Comparison of ENCODE assay signal across 24 cellular contexts in genomic region chrX:150770623-150771022, GRCh38.
DNase-seq lines count a peak whose midpoint lies in the region; ATAC-seq, FAIRE-seq and TF ChIP-seq lines count a peak whose summit lies in the region.
"Had no signal": no experiment of that assay in that cellular context is flagged by ENCODE, and none has a peak within 500 bp of the region (broad histone marks: within the 10 kb centered on the region; RNA-seq: fewer than 3 reads in every experiment).

No MANE protein-coding gene starts in this region.

- H3K4me3 ChIP-seq in endodermal cell (ENCODE audit: low read length), result no peak overlapping the region
- no peak overlapping the region for H3K4me3 ChIP-seq in naive thymus-derived CD4-positive, alpha-beta T cell (ENCODE audit: low read length)
- H3K4me3 ChIP-seq: BLaER1, GM23338 had no signal

- H3K36me3 Mint-ChIP-seq in endodermal cell (ENCODE audit: low read depth), result peaks cover 43% of the 10 kb centered on the region
- peaks cover 0 to 9% (median 0%) of the 10 kb centered on the region in 5 donors for H3K36me3 Mint-ChIP-seq in naive thymus-derived CD4-positive, alpha-beta T cell

- no peak for FAIRE-seq in RCC 7860 (lab: Jason Lieb, UNC)
- FAIRE-seq: GM12892, GM18507, H54 had no signal

- TF ChIP-seq CTCF in endodermal cell (conservative IDR thresholded peaks at IDR 0.05), result no peak

- no peaks in the 10 kb centered on the region for H3K27me3 Mint-ChIP-seq in endodermal cell (ENCODE audit: insufficient read depth)
- no peaks in the 10 kb centered on the region for H3K27me3 Mint-ChIP-seq in naive thymus-derived CD4-positive, alpha-beta T cell

- peaks cover 4% of the 10 kb centered on the region for H3K9me3 Mint-ChIP-seq in endodermal cell
- peaks cover 0 to 3% (median 0%) of the 10 kb centered on the region in 11 donors for H3K9me3 Mint-ChIP-seq in naive thymus-derived CD4-positive, alpha-beta T cell
- H3K9me3 Mint-ChIP-seq: CD8-positive, alpha-beta T cell; GM23338; HFFc6 had no signal

- no peaks in the 10 kb centered on the region for H3K9me3 ChIP-seq in endodermal cell (ENCODE audit: control insufficient read depth, low read length)
- H3K9me3 ChIP-seq in naive thymus-derived CD4-positive, alpha-beta T cell (ENCODE audit: control insufficient read depth in 2 of 3, low read length in 3 of 3), result no peaks in the 10 kb centered on the region
- H3K9me3 ChIP-seq: BLaER1 had no signal

- H3K27me3 ChIP-seq in endodermal cell (ENCODE audit: control insufficient read depth, insufficient read depth, low read length, poor library complexity, severe bottlenecking), result no peaks in the 10 kb centered on the region
- no peaks in the 10 kb centered on the region for H3K27me3 ChIP-seq in naive thymus-derived CD4-positive, alpha-beta T cell (ENCODE audit: control insufficient read depth in 2 of 2, insufficient read depth in 2 of 2, low read length in 2 of 2)

- no peak overlapping the region for H3K27ac Mint-ChIP-seq in endodermal cell
- H3K27ac Mint-ChIP-seq in naive thymus-derived CD4-positive, alpha-beta T cell, result no peak overlapping the region
- H3K27ac Mint-ChIP-seq: CD8-positive, alpha-beta T cell; GM23338; HFFc6 had no signal

- H3K36me3 ChIP-seq in endodermal cell (ENCODE audit: control insufficient read depth, insufficient read depth, low read length), result no peaks in the 10 kb centered on the region
- H3K36me3 ChIP-seq in naive thymus-derived CD4-positive, alpha-beta T cell (ENCODE audit: control insufficient read depth in 2 of 3, insufficient read depth in 3 of 3, low read length in 3 of 3), result no peaks in the 10 kb centered on the region

- H3K4me1 ChIP-seq in endodermal cell (ENCODE audit: control insufficient read depth, insufficient read depth, low read length), result no peaks in the 10 kb centered on the region
- no peaks in the 10 kb centered on the region for H3K4me1 ChIP-seq in naive thymus-derived CD4-positive, alpha-beta T cell (ENCODE audit: control insufficient read depth in 2 of 2, insufficient read depth in 2 of 2, low read length in 2 of 2)

- no peak overlapping the region for H3K27ac ChIP-seq in endodermal cell (ENCODE audit: low read depth, low read length)
- no peak overlapping the region for H3K27ac ChIP-seq in naive thymus-derived CD4-positive, alpha-beta T cell (ENCODE audit: low read depth, low read length)
- H3K27ac ChIP-seq: BLaER1, HL-60 had no signal

- CTCF ChIA-PET in naive thymus-derived CD4-positive, alpha-beta T cell (lab: Charles Lee), result interaction anchor here (2.5 kb wide), 1 partner anchor 312 kb away, joined by 41 read pairs; no protein-coding TSS in a partner anchor

- POLR2A ChIA-PET in naive thymus-derived CD4-positive, alpha-beta T cell (lab: Charles Lee), result no interaction called here

- no peak overlapping the region for H3K4me3 Mint-ChIP-seq in endodermal cell
- no peak overlapping the region for H3K4me3 Mint-ChIP-seq in naive thymus-derived CD4-positive, alpha-beta T cell
- H3K4me3 Mint-ChIP-seq: CD14-positive monocyte; CD8-positive, alpha-beta T cell; GM23338; HFFc6 had no signal

- no peak overlapping the region for H3K9ac ChIP-seq in endodermal cell (ENCODE audit: extremely low read depth, low read length, poor library complexity, severe bottlenecking)
- H3K9ac ChIP-seq: BLaER1 had no signal

- ATAC-seq in naive thymus-derived CD4-positive, alpha-beta T cell, result no peak
- ATAC-seq: CD8-positive, alpha-beta T cell; GM23338; HCT116 had no signal

- H3K4me1 Mint-ChIP-seq in endodermal cell, result peaks cover 7% of the 10 kb centered on the region
- H3K4me1 Mint-ChIP-seq in naive thymus-derived CD4-positive, alpha-beta T cell, result peaks cover 0 to 3% (median 0%) of the 10 kb centered on the region in 7 donors

- intact Hi-C loops in naive thymus-derived CD4-positive, alpha-beta T cell (cut with micrococcal nuclease), result loop anchor here (5.0 to 10.0 kb wide), 3 partner anchors 212 to 232 kb away; partner anchors contain the start of gene HMGB3 (in 2 of the 2)

- 94 to 100% methylated on average over 3 to 16 of the region's 17 CpGs for WGBS in endodermal cell (ENCODE audit: insufficient coverage in 1 of 2, insufficient read length in 1 of 2), 2 experiments

- DNase-seq in NCI-H748 (lab: John Stamatoyannopoulos, UW; ENCODE audit: unreplicated experiment), result peak; percentile 67
- DNase-seq in NCI-H748 treated with DMSO at 0.1 percent for 48 hours (lab: John Stamatoyannopoulos, UW), result no peak
- DNase-seq in ELF-1 (ENCODE audit: low read depth, low spot score), result peak; percentile 59
- peak; percentile 9 for DNase-seq in NCI-H524 treated with DMSO at 0.1 percent for 48 hours (lab: John Stamatoyannopoulos, UW)
- peak; percentile 48 for DNase-seq in endodermal cell
- no peak for DNase-seq in activated naive CD4-positive, alpha-beta T cell treated with Interleukin-2 at 50 U/mL for 16 hours
- DNase-seq in RCC 7860 (ENCODE audit: low spot score), result no peak
- no peak for DNase-seq in naive thymus-derived CD4-positive, alpha-beta T cell
- DNase-seq: 8988T; CD8-positive, alpha-beta T cell; DMS 273 treated with DMSO at 0.1 percent for 48 hours; DMS53; DND-41; EL; GDM1; HFFc6 had no signal

Comparison
In these comparisons a context has a peak if more than half of its experiments do, and no peak if none do; other contexts are left out.
1. DNase-seq: peak in NCI-H748 (single experiment), ELF-1 (single experiment), NCI-H524 treated with DMSO at 0.1 percent for 48 hours (single experiment) and endodermal cell (single experiment); none in NCI-H748 treated with DMSO at 0.1 percent for 48 hours (single experiment), activated naive CD4-positive, alpha-beta T cell treated with Interleukin-2 at 50 U/mL for 16 hours (single experiment), RCC 7860 (single experiment) and naive thymus-derived CD4-positive, alpha-beta T cell (0 of 9).